ENCODE assay signal across 8 cellular contexts in the genomic region with DNA sequence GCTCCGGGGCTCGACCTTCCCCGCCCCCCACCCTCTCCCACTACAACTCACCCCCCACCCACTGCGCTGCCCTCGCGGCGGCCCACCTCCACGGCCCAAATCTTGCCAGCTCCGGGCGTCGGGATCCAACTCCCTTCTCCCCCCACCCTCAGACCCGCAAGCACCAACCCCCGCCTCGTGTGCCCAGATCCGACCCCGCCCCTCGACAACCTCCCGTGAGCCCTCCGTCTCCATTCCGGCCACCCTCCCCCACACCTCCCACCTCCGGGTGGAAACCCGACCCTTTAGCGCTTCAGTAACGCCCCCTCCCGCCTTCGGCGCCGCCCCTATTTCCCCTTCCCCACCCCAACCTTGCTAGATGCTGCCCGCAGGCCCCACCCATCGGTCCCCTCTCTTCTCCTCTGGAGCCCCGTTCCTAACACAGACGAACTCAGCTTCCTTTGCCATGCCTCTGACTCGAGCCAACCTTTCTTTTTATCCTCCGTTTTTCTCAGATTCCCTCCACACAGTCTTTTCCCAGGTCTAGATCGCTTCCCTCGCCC. TPM values are rescaled to one million over a fixed set of nuclear protein-coding genes. Genes with fewer than 3 reads are reported as not detected.
DNase-seq lines count a peak whose midpoint lies in the region; ATAC-seq lines count a peak whose summit lies in the region.

No MANE protein-coding gene starts in this region.

- DNase-seq in DMS53 (lab: John Stamatoyannopoulos, UW), result peak; percentile 76
- DNase-seq in DMS53 treated with DMSO at 0.1 percent for 48 hours (lab: John Stamatoyannopoulos, UW; ENCODE audit: unreplicated experiment), result no peak
- DNase-seq in NCI-H226, result peak; percentile 84
- DNase-seq in activated CD4-positive, alpha-beta T cell treated with anti-CD3 and anti-CD28 coated beads for 1 hour, result peak; percentile 73
- DNase-seq in cerebellum (ENCODE audit: low spot score), result peak; percentile 15
- peak; percentile 87 for DNase-seq in kidney tubule cell (ENCODE audit: low spot score)
- DNase-seq in stimulated activated CD4-positive, alpha-beta T cell treated with anti-CD3 and anti-CD28 coated beads, Interleukin-1b, Interleukin-23, amount 100 ng/mL, for 24 hours (ENCODE audit: low read depth in 4 of 4, low spot score in 1 of 4), result peak; percentile 68 to 95 (median 84)

- peak; percentile 35 for ATAC-seq in HG03095 (IDR thresholded peaks at IDR 0.05; ENCODE audit: unreplicated experiment)

RNA-seq across cellular contexts. Expression of a gene that starts 0.7 kb away (rescaled TPM):
- 45.6 TPM for total RNA-seq in cerebellum

RNA-seq across cellular contexts. Expression of a gene that starts 16.3 kb away (rescaled TPM):
- 32.7 TPM for total RNA-seq in cerebellum

RNA-seq across cellular contexts. Expression of a gene that starts 35.7 kb away (rescaled TPM):
- 28.9 TPM for total RNA-seq in cerebellum

RNA-seq across cellular contexts. Expression of a gene that starts 59.5 kb away (rescaled TPM):
- total RNA-seq in cerebellum, result not detected
